In genomic region chr1:148952253-148952937, GRCh38 we compare ENCODE assay signal across 8 cellular contexts.
A peak's percentile ranks its signal among the peaks of the same experiment; 100 is the strongest.
DNase-seq lines count a peak whose midpoint lies in the region; ATAC-seq and TF ChIP-seq lines count a peak whose summit lies in the region.
"Not testable (repeated sequence)": the region's sequence is repeated elsewhere in the genome, so short reads cannot be mapped to it uniquely, and the experiment has no call there.

No MANE protein-coding gene starts in this region.

- H3K4me1 ChIP-seq in CD4-positive, CD25-positive, alpha-beta regulatory T cell (ENCODE audit: control insufficient read depth, insufficient read depth, low read length, poor library complexity, severe bottlenecking) = not testable (repeated sequence)

- not testable (repeated sequence) for H3K9me3 ChIP-seq in CD4-positive, CD25-positive, alpha-beta regulatory T cell (ENCODE audit: control insufficient read depth in 2 of 2, low read length in 2 of 2)

- not testable (repeated sequence) for H3K27me3 ChIP-seq in CD4-positive, CD25-positive, alpha-beta regulatory T cell (ENCODE audit: control insufficient read depth, insufficient read depth, low read length)

- H3K4me1 Mint-ChIP-seq in CD4-positive, CD25-positive, alpha-beta regulatory T cell = peaks cover 4 to 24% (median 10%) of the 10 kb centered on the region in 4 donors
- H3K4me1 Mint-ChIP-seq in T-helper 2 cell treated with Interferon-gamma antibody and Interleukin-4, amounts not matched to agents 5 μg/mL and 100 μg/mL, for 36 hours (ENCODE audit: low read depth) = peaks cover 17% of the 10 kb centered on the region
- H3K4me1 Mint-ChIP-seq in activated naive CD4-positive, alpha-beta T cell treated with anti-CD3 and anti-CD28 coated beads, Interleukin-2, amount 50 U/mL, for 24 hours = peaks cover 14% of the 10 kb centered on the region
- H3K4me1 Mint-ChIP-seq in natural killer cell = peaks cover 5 to 11% of the 10 kb centered on the region in 2 donors

- peak; percentile 59 to 68 for ATAC-seq in CD4-positive, CD25-positive, alpha-beta regulatory T cell (ENCODE audit: low read depth in 2 of 2)
- ATAC-seq in GM21390 (IDR thresholded peaks at IDR 0.05; ENCODE audit: unreplicated experiment) = peak; percentile 77
- ATAC-seq in HG03175 (IDR thresholded peaks at IDR 0.05; ENCODE audit: unreplicated experiment) = peak; percentile 73
- ATAC-seq in natural killer cell = peak; percentile 82 to 90 (median 88)

- H3K9me3 Mint-ChIP-seq in CD4-positive, CD25-positive, alpha-beta regulatory T cell; T-helper 2 cell treated with Interferon-gamma antibody and Interleukin-4, amounts not matched to agents 5 μg/mL and 100 μg/mL, for 36 hours; activated naive CD4-positive, alpha-beta T cell treated with anti-CD3 and anti-CD28 coated beads, Interleukin-2, amount 50 U/mL, for 24 hours; natural killer cell: not testable (repeated sequence)

- H3K4me3 ChIP-seq in CD4-positive, CD25-positive, alpha-beta regulatory T cell (ENCODE audit: low read depth, low read length) = peak overlapping the region; percentile 72
- peak overlapping the region; percentile 69 for H3K4me3 ChIP-seq in fibroblast of villous mesenchyme (ENCODE audit: low read depth, low read length)

- not testable (repeated sequence) for TF ChIP-seq CTCF in fibroblast of villous mesenchyme (IDR thresholded peaks at IDR 0.05; ENCODE audit: insufficient read depth, low read depth, low read length); natural killer cell (IDR thresholded peaks at IDR 0.05)

- DNase-seq in CD4-positive, CD25-positive, alpha-beta regulatory T cell = peak in 2 of 3 donors; percentile 59 to 60
- DNase-seq in T-helper 2 cell treated with Interferon-gamma antibody and Interleukin-4, amounts not matched to agents 5 μg/mL and 100 μg/mL, for 36 hours (ENCODE audit: low spot score) = peak; percentile 75
- DNase-seq in fibroblast of villous mesenchyme (ENCODE audit: low read depth) = not testable (repeated sequence)
- peak; percentile 46 for DNase-seq in natural killer cell
- DNase-seq in stimulated activated CD8-positive, alpha-beta memory T cell treated with anti-CD3 and anti-CD28 coated beads, Interleukin-12 subunit alpha, Interleukin-12 subunit beta, amount 100 ng/mL, for 1 hour (ENCODE audit: low read depth) = peak; percentile 35

- H3K36me3 ChIP-seq in CD4-positive, CD25-positive, alpha-beta regulatory T cell (ENCODE audit: control insufficient read depth, insufficient read depth, low read length) = not testable (repeated sequence)

- H3K27me3 Mint-ChIP-seq in CD4-positive, CD25-positive, alpha-beta regulatory T cell; T-helper 2 cell treated with Interferon-gamma antibody and Interleukin-4, amounts not matched to agents 5 μg/mL and 100 μg/mL, for 36 hours (ENCODE audit: low read depth); activated naive CD4-positive, alpha-beta T cell treated with anti-CD3 and anti-CD28 coated beads, Interleukin-2, amount 50 U/mL, for 24 hours; natural killer cell (ENCODE audit: low read depth in 2 of 2): not testable (repeated sequence)

- H3K36me3 Mint-ChIP-seq in CD4-positive, CD25-positive, alpha-beta regulatory T cell; T-helper 2 cell treated with Interferon-gamma antibody and Interleukin-4, amounts not matched to agents 5 μg/mL and 100 μg/mL, for 36 hours (ENCODE audit: low read depth); activated naive CD4-positive, alpha-beta T cell treated with anti-CD3 and anti-CD28 coated beads, Interleukin-2, amount 50 U/mL, for 24 hours; natural killer cell: not testable (repeated sequence)

- peak overlapping the region; percentile 89 to 96 (median 92) for H3K4me3 Mint-ChIP-seq in CD4-positive, CD25-positive, alpha-beta regulatory T cell
- peak overlapping the region; percentile 84 for H3K4me3 Mint-ChIP-seq in T-helper 2 cell treated with Interferon-gamma antibody and Interleukin-4, amounts not matched to agents 5 μg/mL and 100 μg/mL, for 36 hours
- peak overlapping the region; percentile 78 for H3K4me3 Mint-ChIP-seq in activated naive CD4-positive, alpha-beta T cell treated with anti-CD3 and anti-CD28 coated beads, Interleukin-2, amount 50 U/mL, for 24 hours
- H3K4me3 Mint-ChIP-seq in natural killer cell = peak overlapping the region; percentile 90

- intact Hi-C loops in natural killer cell (cut with micrococcal nuclease) = not testable (repeated sequence)

- H3K27ac ChIP-seq in CD4-positive, CD25-positive, alpha-beta regulatory T cell (ENCODE audit: insufficient read depth, low read length, poor library complexity, severe bottlenecking) = not testable (repeated sequence)

- H3K27ac Mint-ChIP-seq in CD4-positive, CD25-positive, alpha-beta regulatory T cell; activated naive CD4-positive, alpha-beta T cell treated with anti-CD3 and anti-CD28 coated beads, Interleukin-2, amount 50 U/mL, for 24 hours: not testable (repeated sequence)
- H3K27ac Mint-ChIP-seq in T-helper 2 cell treated with Interferon-gamma antibody and Interleukin-4, amounts not matched to agents 5 μg/mL and 100 μg/mL, for 36 hours = peak overlapping the region; percentile 83
- peak overlapping the region; percentile 62 to 80 for H3K27ac Mint-ChIP-seq in natural killer cell
